1 cellular context compared by ENCODE assay signal in genomic region chr9:115220339-115221009, GRCh38.
TF ChIP-seq lines count a peak whose summit lies in the region.

No MANE protein-coding gene starts in this region.

TF ChIP-seq in IMR-90, 13 proteins besides CTCF, POLR2A, EP300 and RAD21 (continued from another document):
- TF ChIP-seq USF2 (IDR thresholded peaks at IDR 0.05; ENCODE audit: low read depth, low read length): no peak
- no peak for TF ChIP-seq NFE2L2 (IDR thresholded peaks at IDR 0.05; ENCODE audit: low read depth, low read length)
- no peak for TF ChIP-seq SMC3 (IDR thresholded peaks at IDR 0.05; ENCODE audit: low read depth, low read length)
- TF ChIP-seq ELK1 (IDR thresholded peaks at IDR 0.05; ENCODE audit: borderline replicate concordance, low read depth, low read length): no peak
- TF ChIP-seq FOS (IDR thresholded peaks at IDR 0.05; ENCODE audit: low read depth, low read length): no peak
- TF ChIP-seq MXI1 (IDR thresholded peaks at IDR 0.05; ENCODE audit: borderline replicate concordance, low read depth, low read length): no peak
- TF ChIP-seq RFX5 (IDR thresholded peaks at IDR 0.05; ENCODE audit: low read depth, low read length): no peak
- TF ChIP-seq CHD1 (IDR thresholded peaks at IDR 0.05; ENCODE audit: low read depth, low read length): no peak
- no peak for TF ChIP-seq RCOR1 (IDR thresholded peaks at IDR 0.05; ENCODE audit: insufficient replicate concordance, low read length)
- TF ChIP-seq BHLHE40 (IDR thresholded peaks at IDR 0.05; ENCODE audit: low read depth, low read length): no peak
